Comparison of ENCODE assay signal across 26 cellular contexts in the genomic region with DNA sequence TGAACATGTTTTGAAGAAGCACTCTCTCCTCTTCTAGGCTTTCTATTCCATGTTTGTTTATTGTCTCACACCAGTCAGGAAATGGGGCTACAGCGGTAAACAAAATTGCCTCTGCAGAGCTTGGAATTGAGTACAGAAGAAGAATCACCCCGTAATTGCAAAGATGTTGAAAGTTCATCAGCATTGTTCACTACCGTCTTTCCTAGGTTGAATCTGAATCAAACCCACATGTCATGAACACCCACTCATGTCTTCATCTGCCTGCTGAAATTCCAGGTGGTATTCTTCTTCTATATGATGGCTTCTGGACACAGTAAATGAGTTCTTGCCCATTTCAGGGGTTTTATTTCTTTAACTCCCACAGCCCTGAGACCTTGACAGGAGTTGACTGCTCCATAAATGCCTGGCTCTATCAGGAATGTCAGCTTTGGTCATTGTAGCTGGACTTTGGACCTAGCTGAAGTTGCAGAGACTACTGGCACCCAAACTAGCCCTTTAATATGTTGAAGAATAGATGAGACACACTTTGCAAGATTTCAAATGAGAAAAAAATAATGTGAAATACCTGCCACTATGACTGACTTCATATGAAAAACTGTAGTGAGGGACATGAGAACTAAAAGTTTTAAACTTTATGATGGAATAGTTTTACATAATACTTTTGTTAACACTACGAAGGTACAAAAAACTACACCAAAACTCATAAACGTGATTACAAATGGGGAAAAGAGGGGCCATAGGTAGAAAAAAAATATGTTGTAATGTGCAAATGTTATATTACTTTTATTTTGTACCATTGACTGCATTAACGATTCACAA.
"Had no signal": no experiment of that assay in that cellular context is flagged by ENCODE, and none has a peak within 500 bp of the region (broad histone marks: within the 10 kb centered on the region; RNA-seq: fewer than 3 reads in every experiment).

No MANE protein-coding gene starts in this region.

- H3K27ac Mint-ChIP-seq: activated naive CD4-positive, alpha-beta T cell treated with anti-CD3 and anti-CD28 coated beads for 36 hours; activated naive CD8-positive, alpha-beta T cell treated with anti-CD3 and anti-CD28 coated beads for 36 hours; activated T-helper 1 cell treated with anti-CD3 and anti-CD28 coated beads, Interleukin-12 subunit alpha, Interleukin-12 subunit beta, Interleukin-2, Interleukin-4 antibody, amounts not matched to agents 30 ng/mL and 10 ng/mL and 1 ng/mL, durations not matched to agents 14 hours and 24 hours and 36 hours; nephron progenitor cell had no signal

- H3K36me3 Mint-ChIP-seq: activated naive CD8-positive, alpha-beta T cell treated with anti-CD3 and anti-CD28 coated beads for 36 hours; naive B cell had no signal

- H3K4me3 Mint-ChIP-seq: activated naive CD4-positive, alpha-beta T cell treated with anti-CD3 and anti-CD28 coated beads for 36 hours; activated naive CD8-positive, alpha-beta T cell treated with anti-CD3 and anti-CD28 coated beads for 36 hours; activated T-helper 1 cell treated with anti-CD3 and anti-CD28 coated beads, Interleukin-12 subunit alpha, Interleukin-12 subunit beta, Interleukin-2, Interleukin-4 antibody, amounts not matched to agents 30 ng/mL and 10 ng/mL and 1 ng/mL, durations not matched to agents 14 hours and 24 hours and 36 hours; nephron progenitor cell had no signal

- H3K27me3 ChIP-seq: adrenal gland, brain microvascular endothelial cell, dorsolateral prefrontal cortex, ovary, spleen, suprapubic skin, tibial artery had no signal

- H3K9me3 ChIP-seq: adrenal gland, lower lobe of right lung, ovary, psoas muscle, spleen, suprapubic skin, tibial artery had no signal

- H3K36me3 ChIP-seq: adrenal gland, brain microvascular endothelial cell, lower lobe of right lung, ovary, spleen, suprapubic skin, tibial artery had no signal

- H3K4me3 ChIP-seq: adrenal gland, coronary artery, dorsolateral prefrontal cortex, lower lobe of right lung, ovary, psoas muscle, spleen, suprapubic skin, tibial artery had no signal

- H3K27me3 Mint-ChIP-seq: activated naive CD8-positive, alpha-beta T cell treated with anti-CD3 and anti-CD28 coated beads for 36 hours; naive B cell had no signal

- DNase-seq: activated CD4-positive, alpha-beta T cell treated with anti-CD3 and anti-CD28 coated beads for 48 hours; activated CD4-positive, alpha-beta T cell treated with anti-CD3 and anti-CD28 coated beads, Interleukin-2, amount 50 U/mL, for 48 hours; activated CD8-positive, alpha-beta memory T cell treated with anti-CD3 and anti-CD28 coated beads for 24 hours; activated effector memory CD4-positive, alpha-beta T cell treated with anti-CD3 and anti-CD28 coated beads, Interleukin-2, amount 50 U/mL, for 16 hours; activated naive CD4-positive, alpha-beta T cell treated with anti-CD3 and anti-CD28 coated beads for 36 hours; activated naive CD8-positive, alpha-beta T cell treated with anti-CD3 and anti-CD28 coated beads for 36 hours; activated T-cell treated with anti-CD3 and anti-CD28 coated beads, Interleukin-2, amount 50 U/mL, for 1 hour; adrenal gland; aorta; brain microvascular endothelial cell; dorsolateral prefrontal cortex; effector memory CD4-positive, alpha-beta T cell; glutamatergic neuron; islet precursor cell; left colon; lower lobe of right lung; naive B cell; nephron progenitor cell; ovary; psoas muscle; spleen; stimulated activated naive CD4-positive, alpha-beta T cell; tibial artery had no signal

- ATAC-seq: left colon, lower lobe of right lung, psoas muscle had no signal

- H3K9me3 Mint-ChIP-seq: activated naive CD4-positive, alpha-beta T cell treated with anti-CD3 and anti-CD28 coated beads for 36 hours; activated naive CD8-positive, alpha-beta T cell treated with anti-CD3 and anti-CD28 coated beads for 36 hours; activated T-helper 1 cell treated with anti-CD3 and anti-CD28 coated beads, Interleukin-12 subunit alpha, Interleukin-12 subunit beta, Interleukin-2, Interleukin-4 antibody, amounts not matched to agents 30 ng/mL and 10 ng/mL and 1 ng/mL, durations not matched to agents 14 hours and 24 hours and 36 hours; naive B cell; nephron progenitor cell had no signal

- H3K27ac ChIP-seq: adrenal gland, brain microvascular endothelial cell, coronary artery, dorsolateral prefrontal cortex, lower lobe of right lung, psoas muscle, spleen, suprapubic skin, tibial artery had no signal
